Comparison of ENCODE assay signal across 13 cellular contexts in genomic region chr2:64737547-64737946, GRCh38.
DNase-seq lines count a peak whose midpoint lies in the region; ATAC-seq and TF ChIP-seq lines count a peak whose summit lies in the region.
"Had no signal": no experiment of that assay in that cellular context is flagged by ENCODE, and none has a peak within 500 bp of the region (broad histone marks: within the 10 kb centered on the region; RNA-seq: fewer than 3 reads in every experiment).

No MANE protein-coding gene starts in this region.

- no peaks in the 10 kb centered on the region for H3K9me3 Mint-ChIP-seq in effector memory CD8-positive, alpha-beta T cell
- H3K9me3 Mint-ChIP-seq: immature natural killer cell; naive thymus-derived CD8-positive, alpha-beta T cell had no signal

- H3K27me3 ChIP-seq in foreskin keratinocyte, result no peaks in the 10 kb centered on the region

- ATAC-seq in GM18502 (IDR thresholded peaks at IDR 0.05; ENCODE audit: poor library complexity, unreplicated experiment), result peak; percentile 70
- ATAC-seq in HG03460 (IDR thresholded peaks at IDR 0.05; ENCODE audit: unreplicated experiment), result peak; percentile 72
- no peak for ATAC-seq in effector memory CD8-positive, alpha-beta T cell (replicated peaks)
- no peak for ATAC-seq in foreskin keratinocyte
- ATAC-seq in HG02938 (IDR thresholded peaks at IDR 0.05; ENCODE audit: unreplicated experiment), result no peak

- no peaks in the 10 kb centered on the region for H3K36me3 Mint-ChIP-seq in effector memory CD8-positive, alpha-beta T cell (ENCODE audit: insufficient read depth)
- H3K36me3 Mint-ChIP-seq: immature natural killer cell had no signal

- H3K27ac ChIP-seq in foreskin keratinocyte, result no peak overlapping the region

- H3K4me1 ChIP-seq in foreskin keratinocyte, result peaks cover 5% of the 10 kb centered on the region

- TF ChIP-seq CTCF in GM20000 (IDR thresholded peaks at IDR 0.05; ENCODE audit: extremely low read depth, missing control alignments) (no peak), choroid plexus epithelial cell (conservative IDR thresholded peaks at IDR 0.05; ENCODE audit: low read depth, low read length) (no peak), foreskin keratinocyte (conservative IDR thresholded peaks at IDR 0.05) (no peak)

- peak; percentile 17 for DNase-seq in GM20000 (ENCODE audit: low spot score)
- DNase-seq in choroid plexus epithelial cell (ENCODE audit: low read depth), result peak; percentile 15
- DNase-seq in effector memory CD8-positive, alpha-beta T cell, result no peak
- no peak for DNase-seq in foreskin keratinocyte
- no peak for DNase-seq in T-helper 9 cell
- DNase-seq: COR-L47; immature natural killer cell; naive thymus-derived CD8-positive, alpha-beta T cell; NCI-H1417 treated with DMSO at 0.1 percent for 48 hours; SK-N-SH had no signal

- no peak overlapping the region for H3K27ac Mint-ChIP-seq in effector memory CD8-positive, alpha-beta T cell
- H3K27ac Mint-ChIP-seq: immature natural killer cell had no signal

- no peak overlapping the region for H3K4me3 Mint-ChIP-seq in effector memory CD8-positive, alpha-beta T cell
- H3K4me3 Mint-ChIP-seq: immature natural killer cell; naive thymus-derived CD8-positive, alpha-beta T cell had no signal

- H3K4me3 ChIP-seq in choroid plexus epithelial cell (ENCODE audit: low read depth, low read length), result no peak overlapping the region

- no peaks in the 10 kb centered on the region for H3K4me1 Mint-ChIP-seq in effector memory CD8-positive, alpha-beta T cell (ENCODE audit: low read depth in 2 of 2)
- H3K4me1 Mint-ChIP-seq: immature natural killer cell had no signal

- no peaks in the 10 kb centered on the region for H3K27me3 Mint-ChIP-seq in effector memory CD8-positive, alpha-beta T cell
- H3K27me3 Mint-ChIP-seq: naive thymus-derived CD8-positive, alpha-beta T cell had no signal

Comparison
In these comparisons a context has a peak if more than half of its experiments do, and no peak if none do; other contexts are left out.
1. ATAC-seq: peak in GM18502 (single experiment) and HG03460 (single experiment); none in effector memory CD8-positive, alpha-beta T cell (single experiment), foreskin keratinocyte (single experiment) and HG02938 (single experiment).
2. DNase-seq: peak in GM20000 (single experiment) and choroid plexus epithelial cell (single experiment); none in effector memory CD8-positive, alpha-beta T cell (0 of 3), foreskin keratinocyte (0 of 2) and T-helper 9 cell (single experiment).